Comparison of ENCODE assay signal across 20 cellular contexts in the genomic region with DNA sequence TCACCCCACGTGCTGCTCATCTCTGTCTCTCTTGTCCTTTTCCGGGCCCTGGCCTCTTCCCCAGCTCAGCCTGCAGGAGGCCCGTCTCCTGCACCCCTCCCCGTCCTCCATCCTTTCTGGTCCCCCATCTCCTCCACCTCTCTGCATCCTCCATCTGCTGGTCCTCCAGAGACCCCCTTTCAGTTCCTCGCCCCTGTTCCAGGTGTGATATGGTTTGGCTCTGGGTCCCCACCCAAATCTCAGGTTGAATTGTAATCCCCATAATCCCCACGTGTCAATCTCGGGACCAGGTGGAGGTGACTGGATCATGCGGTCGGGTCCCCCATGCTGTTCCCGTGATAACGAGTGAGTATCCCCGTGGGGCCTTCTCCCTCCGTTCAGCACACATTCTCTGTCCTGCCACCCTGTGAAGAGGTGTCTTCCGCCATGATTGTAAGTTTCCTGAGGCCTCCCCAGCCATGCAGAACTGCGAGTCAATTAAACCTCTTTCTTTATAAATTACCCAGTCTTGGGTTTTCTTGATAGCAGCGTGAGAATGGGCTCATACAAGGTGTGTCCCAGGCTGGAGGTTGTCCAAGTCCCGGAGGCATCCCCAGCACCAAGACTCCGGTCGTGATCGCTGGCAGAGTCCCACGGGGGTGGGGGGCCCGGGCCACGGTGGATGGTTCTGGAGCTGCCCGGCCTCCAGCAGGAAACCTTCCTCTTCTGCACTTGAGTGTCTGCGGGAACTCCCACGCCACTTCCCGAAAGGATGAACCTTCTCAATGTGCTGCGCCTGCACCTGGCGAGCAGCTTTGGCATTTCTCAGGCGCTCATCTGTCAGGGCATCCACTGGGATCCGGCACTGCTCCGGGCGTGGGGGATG. TPM values are rescaled to one million over a fixed set of nuclear protein-coding genes. Genes with fewer than 3 reads are reported as not detected.
DNase-seq lines count a peak whose midpoint lies in the region; ATAC-seq, FAIRE-seq and TF ChIP-seq lines count a peak whose summit lies in the region.
"Had no signal": no experiment of that assay in that cellular context is flagged by ENCODE, and none has a peak within 500 bp of the region (broad histone marks: within the 10 kb centered on the region; RNA-seq: fewer than 3 reads in every experiment).

No MANE protein-coding gene starts in this region.

- peaks cover 4% of the 10 kb centered on the region for H3K9me3 Mint-ChIP-seq in activated T-cell treated with anti-CD3 and anti-CD28 coated beads, Interleukin-2, amount 50 U/mL, for 4 hours
- peaks cover 9% of the 10 kb centered on the region for H3K9me3 Mint-ChIP-seq in stimulated activated memory B cell treated with anti-CD40 and anti-IgM and Interleukin-4, amounts not matched to agents 10 μg/mL and 1 μg/mL and 100 μg/mL, for 72 hours

- H3K36me3 ChIP-seq in HepG2 (replicated peaks in 1 of 2; ENCODE audit: control insufficient read depth in 1 of 2, insufficient read depth in 2 of 2, low read length in 2 of 2) = no peaks in the 10 kb centered on the region

- peaks cover 26% of the 10 kb centered on the region for H3K4me1 ChIP-seq in HepG2 (ENCODE audit: insufficient read depth, low read length)
- H3K4me1 ChIP-seq: parathyroid adenoma had no signal

- peaks cover 14% of the 10 kb centered on the region for H3K4me1 Mint-ChIP-seq in activated T-cell treated with anti-CD3 and anti-CD28 coated beads, Interleukin-2, amount 50 U/mL, for 4 hours (ENCODE audit: low read depth)
- peaks cover 18% of the 10 kb centered on the region for H3K4me1 Mint-ChIP-seq in stimulated activated memory B cell treated with anti-CD40 and anti-IgM and Interleukin-4, amounts not matched to agents 10 μg/mL and 1 μg/mL and 100 μg/mL, for 72 hours

- no TSS peak for BruUV-seq in HepG2 (replicated peaks; lab: Mats Ljungman, UMichigan)

- no peaks in the 10 kb centered on the region for H3K9me3 ChIP-seq in HepG2 (ENCODE audit: low read length)

- H3K27ac Mint-ChIP-seq in stimulated activated memory B cell treated with anti-CD40 and anti-IgM and Interleukin-4, amounts not matched to agents 10 μg/mL and 1 μg/mL and 100 μg/mL, for 72 hours = peak overlapping the region; percentile 44
- H3K27ac Mint-ChIP-seq: HFFc6 had no signal

- no peak overlapping the region for H3K4me3 ChIP-seq in HepG2 (replicated peaks in 1 of 3; ENCODE audit: insufficient read depth in 1 of 3, low read depth in 2 of 3, low read length in 3 of 3)
- H3K4me3 ChIP-seq: hepatocyte had no signal

- intact Hi-C loops in HepG2 (cut with micrococcal nuclease; ENCODE audit: unreplicated experiment) = no loop called here

- ATAC-seq in activated T-cell treated with anti-CD3 and anti-CD28 coated beads, Interleukin-2, amount 50 U/mL, for 4 hours = no peak
- peak; percentile 6; the same call in 1 of the 3 replicates for ATAC-seq in HepG2
- ATAC-seq in stimulated activated memory B cell treated with anti-CD40 and anti-IgM and Interleukin-4, amounts not matched to agents 10 μg/mL and 1 μg/mL and 100 μg/mL, for 72 hours = no peak
- no peak for ATAC-seq in GM18867 (IDR thresholded peaks at IDR 0.05; ENCODE audit: unreplicated experiment)
- no peak for ATAC-seq in HG03439 (IDR thresholded peaks at IDR 0.05; ENCODE audit: unreplicated experiment)

- H3K4me3 Mint-ChIP-seq in activated T-cell treated with anti-CD3 and anti-CD28 coated beads, Interleukin-2, amount 50 U/mL, for 4 hours = peak overlapping the region; percentile 37
- H3K4me3 Mint-ChIP-seq in stimulated activated memory B cell treated with anti-CD40 and anti-IgM and Interleukin-4, amounts not matched to agents 10 μg/mL and 1 μg/mL and 100 μg/mL, for 72 hours = peak overlapping the region; percentile 56

- no peak for FAIRE-seq in HepG2 (lab: Jason Lieb, UNC)

- H4K20me1 ChIP-seq in HepG2 (ENCODE audit: insufficient read depth, low read length) = no peaks in the 10 kb centered on the region

- CTCF ChIA-PET in HepG2 (lab: Yijun Ruan, JAX; ENCODE audit: low intra/inter-chr PET ratio, low total read pairs) = no interaction called here

- no peak overlapping the region for H3K27ac ChIP-seq in HepG2 (ENCODE audit: extremely low read length, insufficient read depth, low read length)
- H3K27ac ChIP-seq: hepatocyte, parathyroid adenoma had no signal

- H3K9ac ChIP-seq in HepG2 (ENCODE audit: insufficient read depth, low read depth, low read length) = no peak overlapping the region
- H3K9ac ChIP-seq: parathyroid adenoma had no signal

- peak; percentile 32 for DNase-seq in activated T-cell treated with anti-CD3 and anti-CD28 coated beads, Interleukin-2, amount 50 U/mL, for 1 hour
- DNase-seq in activated T-cell treated with anti-CD3 and anti-CD28 coated beads for 4 hours = no peak
- DNase-seq in activated T-cell treated with anti-CD3 and anti-CD28 coated beads, Interleukin-2, amount 50 U/mL, for 4 hours = no peak
- no peak for DNase-seq in HepG2 (ENCODE audit: low spot score)
- DNase-seq in DMS114 treated with DMSO at 0.1 percent for 48 hours (lab: John Stamatoyannopoulos, UW; ENCODE audit: unreplicated experiment) = no peak
- DNase-seq: activated CD4-positive, alpha-beta T cell treated with anti-CD3 and anti-CD28 coated beads for 1 hour; activated naive CD4-positive, alpha-beta T cell treated with anti-CD3 and anti-CD28 coated beads, Interleukin-2, amount 10 ng/mL, durations not matched to agents 7 days and 5 days; central memory CD4-positive, alpha-beta T cell; erythroblast; HFFc6; NCI-H1105; NCI-H446; stimulated activated CD4-positive, alpha-beta T cell treated with anti-CD3 and anti-CD28 coated beads, Interleukin-15, amount 100 ng/mL, for 24 hours had no signal

- in situ Hi-C loops in HepG2 (cut with HindIII; ENCODE audit: extremely low pct_ligation_motif_present, low pct_unique_long_range_greater_than_20kb) = no loop called here

- POLR2A ChIA-PET in HepG2 (lab: Yijun Ruan, JAX) = no interaction called here

- no peaks in the 10 kb centered on the region for H3K36me3 Mint-ChIP-seq in activated T-cell treated with anti-CD3 and anti-CD28 coated beads, Interleukin-2, amount 50 U/mL, for 4 hours (ENCODE audit: insufficient read depth)
- peaks cover 10% of the 10 kb centered on the region for H3K36me3 Mint-ChIP-seq in stimulated activated memory B cell treated with anti-CD40 and anti-IgM and Interleukin-4, amounts not matched to agents 10 μg/mL and 1 μg/mL and 100 μg/mL, for 72 hours

- H3K79me2 ChIP-seq in HepG2 (ENCODE audit: insufficient read depth, low read length) = no peaks in the 10 kb centered on the region
- H3K79me2 ChIP-seq: hepatocyte, parathyroid adenoma had no signal

- TF ChIP-seq CTCF in HepG2 (CRISPR knock-in tag; IDR thresholded peaks at IDR 0.05) = no peak

- H3K4me2 ChIP-seq in HepG2 (ENCODE audit: low read depth, low read length) = no peak overlapping the region

- 41% methylated on average over 27 of the region's 33 CpGs for WGBS in HepG2 (ENCODE audit: low lambda C conversion rate)

- H3K27me3 ChIP-seq in HepG2 (ENCODE audit: control insufficient read depth in 1 of 2, insufficient read depth in 2 of 2, low read length in 2 of 2) = peaks cover 3 to 11% of the 10 kb centered on the region in 2 experiments; a peak in 3 of 5 replicates

- no peak overlapping the region for H2AFZ ChIP-seq in HepG2 (ENCODE audit: low read length)
- H2AFZ ChIP-seq: hepatocyte, parathyroid adenoma had no signal

- no peak for TF ChIP-seq RAD21 in HepG2 (CRISPR knock-in tag; IDR thresholded peaks at IDR 0.05)

- TF ChIP-seq EP300 in HepG2 (IDR thresholded peaks at IDR 0.05; ENCODE audit: low read depth in 2 of 2, low read length in 2 of 2) (no peak), HepG2 (CRISPR knock-in tag; IDR thresholded peaks at IDR 0.05; ENCODE audit: borderline replicate concordance) (no peak)

- H3K27me3 Mint-ChIP-seq in activated T-cell treated with anti-CD3 and anti-CD28 coated beads, Interleukin-2, amount 50 U/mL, for 4 hours (ENCODE audit: low read depth) = no peaks in the 10 kb centered on the region
- no peaks in the 10 kb centered on the region for H3K27me3 Mint-ChIP-seq in stimulated activated memory B cell treated with anti-CD40 and anti-IgM and Interleukin-4, amounts not matched to agents 10 μg/mL and 1 μg/mL and 100 μg/mL, for 72 hours

- no peak for TF ChIP-seq POLR2A in HepG2 (IDR thresholded peaks at IDR 0.05; ENCODE audit: insufficient read depth in 1 of 2, low read depth in 2 of 2, low read length in 2 of 2)

RNA-seq across cellular contexts. Expression of gene TOLLIP, which starts 29.0 kb away (rescaled TPM):
- total RNA-seq in activated T-cell treated with anti-CD3 and anti-CD28 coated beads, Interleukin-2, amount 50 U/mL, for 4 hours = 10 to 100 TPM; 38.0 to 45.9 (median 44.3) TPM
- total RNA-seq in HepG2 (2016; rRNA removed; fragmentation: Illumina TruSeq; extraction: Trizol) = 19.4 and 25.9 TPM in 2 replicates
- 21.8 and 24.1 TPM in 2 replicates for total RNA-seq in HepG2 (2016; cell fraction: cytosol; rRNA removed; fragmentation: Illumina TruSeq; extraction: Trizol; ENCODE audit: low read depth)
- total RNA-seq in HepG2 (2016; cell fraction: insoluble cytoplasmic fraction; rRNA removed; fragmentation: Illumina TruSeq; extraction: Trizol) = 18.0 and 24.4 TPM in 2 replicates
- 16.0 and 17.9 TPM in 2 replicates for total RNA-seq in HepG2 (2016; cell fraction: membrane; rRNA removed; fragmentation: Illumina TruSeq; extraction: Trizol)
- total RNA-seq in HepG2 (2016; cell fraction: nucleus; rRNA removed; fragmentation: Illumina TruSeq; extraction: Trizol) = 11.3 and 14.6 TPM in 2 replicates
- 44.2 and 47.5 TPM in 2 replicates for polyA plus RNA-seq in HepG2 (2011; rRNA removed)
- polyA plus RNA-seq in HepG2 (2011; cell fraction: cytosol; rRNA removed) = 27.1 and 38.7 TPM in 2 replicates
- 59.6 and 61.9 TPM in 2 replicates for polyA plus RNA-seq in HepG2 (2011; cell fraction: nucleus; rRNA removed)
- polyA plus RNA-seq in HepG2 (2012) = 31.4 and 32.5 TPM in 2 replicates
- 23.1 and 26.1 TPM in 2 replicates for polyA plus RNA-seq in HepG2 (2016; cell fraction: cytosol; fragmentation: Illumina TruSeq; extraction: Trizol; ENCODE audit: low read depth)
- polyA plus RNA-seq in HepG2 (2016; cell fraction: insoluble cytoplasmic fraction; fragmentation: Illumina TruSeq; extraction: Trizol; ENCODE audit: low read depth) = 40.7 and 53.4 TPM in 2 replicates
- polyA plus RNA-seq in HepG2 (2016; cell fraction: membrane; fragmentation: Illumina TruSeq; extraction: Trizol; ENCODE audit: low read depth) = 25.9 and 29.3 TPM in 2 replicates
- polyA plus RNA-seq in HepG2 (2016; cell fraction: nucleus; fragmentation: Illumina TruSeq; extraction: Trizol; ENCODE audit: insufficient read depth, low read depth) = 27.5 and 35.7 TPM in 2 replicates
- 19.2 and 101 TPM in 2 replicates for polyA minus RNA-seq in HepG2 (2011; rRNA and poly(A)+ RNA removed; ENCODE audit: low replicate concordance)
- 14.2 and 15.4 TPM in 2 replicates for polyA minus RNA-seq in HepG2 (2011; cell fraction: cytosol; rRNA and poly(A)+ RNA removed)
- 17.4 and 24.5 TPM in 2 replicates for polyA minus RNA-seq in HepG2 (2011; cell fraction: nucleus; rRNA and poly(A)+ RNA removed)

RNA-seq across cellular contexts. Expression of gene BRSK2, which starts 51.3 kb away (rescaled TPM):
- under 1 TPM; 0.53 to 0.94 (median 0.76) TPM for total RNA-seq in activated T-cell treated with anti-CD3 and anti-CD28 coated beads, Interleukin-2, amount 50 U/mL, for 4 hours
- total RNA-seq in HepG2 (2016; rRNA removed; fragmentation: Illumina TruSeq; extraction: Trizol) = 0.84 and 1.1 TPM in 2 replicates
- total RNA-seq in HepG2 (2016; cell fraction: cytosol; rRNA removed; fragmentation: Illumina TruSeq; extraction: Trizol; ENCODE audit: low read depth) = 0.35 and 0.40 TPM in 2 replicates
- total RNA-seq in HepG2 (2016; cell fraction: insoluble cytoplasmic fraction; rRNA removed; fragmentation: Illumina TruSeq; extraction: Trizol) = 0.19 and 0.93 TPM in 2 replicates
- total RNA-seq in HepG2 (2016; cell fraction: membrane; rRNA removed; fragmentation: Illumina TruSeq; extraction: Trizol) = 1.1 and 1.3 TPM in 2 replicates
- total RNA-seq in HepG2 (2016; cell fraction: nucleus; rRNA removed; fragmentation: Illumina TruSeq; extraction: Trizol) = 1.3 and 1.7 TPM in 2 replicates
- 0.74 and 2.3 TPM in 2 replicates for polyA plus RNA-seq in HepG2 (2011; rRNA removed)
- 0.62 and 0.65 TPM in 2 replicates for polyA plus RNA-seq in HepG2 (2011; cell fraction: cytosol; rRNA removed)
- polyA plus RNA-seq in HepG2 (2011; cell fraction: nucleus; rRNA removed) = 7.2 and 9.9 TPM in 2 replicates
- 0.54 and 1.4 TPM in 2 replicates for polyA plus RNA-seq in HepG2 (2012)
- 0.18 and 0.59 TPM in 2 replicates for polyA plus RNA-seq in HepG2 (2016; cell fraction: cytosol; fragmentation: Illumina TruSeq; extraction: Trizol; ENCODE audit: low read depth)
- 0.59 and 0.72 TPM in 2 replicates for polyA plus RNA-seq in HepG2 (2016; cell fraction: insoluble cytoplasmic fraction; fragmentation: Illumina TruSeq; extraction: Trizol; ENCODE audit: low read depth)
- polyA plus RNA-seq in HepG2 (2016; cell fraction: membrane; fragmentation: Illumina TruSeq; extraction: Trizol; ENCODE audit: low read depth) = 0.64 and 0.85 TPM in 2 replicates
- 1.8 and 3.3 TPM in 2 replicates for polyA plus RNA-seq in HepG2 (2016; cell fraction: nucleus; fragmentation: Illumina TruSeq; extraction: Trizol; ENCODE audit: insufficient read depth, low read depth)
- 0.62 and 1.2 TPM in 2 replicates for polyA minus RNA-seq in HepG2 (2011; rRNA and poly(A)+ RNA removed; ENCODE audit: low replicate concordance)
- polyA minus RNA-seq in HepG2 (2011; cell fraction: cytosol; rRNA and poly(A)+ RNA removed) = 0.88 and 1.3 TPM in 2 replicates
- polyA minus RNA-seq in HepG2 (2011; cell fraction: nucleus; rRNA and poly(A)+ RNA removed) = 0.90 and 3.0 TPM in 2 replicates
- total RNA-seq: OCI-LY7 had no signal
- polyA plus RNA-seq: liver had no signal
